In the genomic region with DNA sequence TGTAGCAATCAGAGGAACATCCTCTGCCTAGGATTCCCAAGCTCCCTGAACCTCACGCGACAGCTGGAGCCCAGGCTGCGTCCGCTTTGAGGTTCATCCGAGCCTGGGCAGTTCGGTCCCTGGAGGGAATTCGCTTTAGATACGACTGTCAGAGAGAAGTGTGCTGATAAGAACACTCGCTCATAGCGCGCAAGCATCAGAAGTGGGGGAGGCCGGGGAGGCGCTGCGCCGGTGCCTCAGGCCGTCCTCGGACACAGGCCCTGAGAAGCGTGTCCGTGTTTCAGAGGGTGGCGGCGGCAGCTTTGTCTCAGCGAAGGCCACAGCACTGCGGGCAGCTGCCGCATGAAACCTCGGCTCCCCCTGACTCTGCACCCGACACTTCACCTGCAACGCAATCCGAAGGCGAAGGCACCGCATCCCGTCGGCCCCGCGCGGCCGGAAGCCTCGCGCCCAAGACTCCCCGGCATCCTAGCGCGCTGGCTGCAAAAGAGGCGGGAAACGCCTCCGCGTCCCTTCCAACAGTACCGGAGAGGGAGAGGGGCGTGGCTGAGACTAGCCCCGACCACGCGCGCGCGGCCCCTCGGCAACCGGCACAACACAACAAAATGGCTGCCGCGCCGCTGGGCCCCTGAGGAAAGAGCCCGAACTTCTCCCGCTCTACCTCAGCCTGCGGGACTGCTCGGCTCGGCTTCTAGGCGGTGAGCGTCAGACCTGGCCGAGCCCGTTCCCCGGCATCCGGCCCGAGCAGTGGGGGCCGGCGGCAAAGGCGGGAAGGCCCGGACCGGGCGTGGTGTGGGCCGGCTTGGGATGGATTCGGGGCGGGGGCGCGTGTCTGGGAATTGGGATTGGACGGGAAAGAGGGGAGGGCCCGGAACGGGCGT, we compare ENCODE assay signal across 1 cellular context.
TF ChIP-seq lines count a peak whose summit lies in the region.

A gene with protein sequence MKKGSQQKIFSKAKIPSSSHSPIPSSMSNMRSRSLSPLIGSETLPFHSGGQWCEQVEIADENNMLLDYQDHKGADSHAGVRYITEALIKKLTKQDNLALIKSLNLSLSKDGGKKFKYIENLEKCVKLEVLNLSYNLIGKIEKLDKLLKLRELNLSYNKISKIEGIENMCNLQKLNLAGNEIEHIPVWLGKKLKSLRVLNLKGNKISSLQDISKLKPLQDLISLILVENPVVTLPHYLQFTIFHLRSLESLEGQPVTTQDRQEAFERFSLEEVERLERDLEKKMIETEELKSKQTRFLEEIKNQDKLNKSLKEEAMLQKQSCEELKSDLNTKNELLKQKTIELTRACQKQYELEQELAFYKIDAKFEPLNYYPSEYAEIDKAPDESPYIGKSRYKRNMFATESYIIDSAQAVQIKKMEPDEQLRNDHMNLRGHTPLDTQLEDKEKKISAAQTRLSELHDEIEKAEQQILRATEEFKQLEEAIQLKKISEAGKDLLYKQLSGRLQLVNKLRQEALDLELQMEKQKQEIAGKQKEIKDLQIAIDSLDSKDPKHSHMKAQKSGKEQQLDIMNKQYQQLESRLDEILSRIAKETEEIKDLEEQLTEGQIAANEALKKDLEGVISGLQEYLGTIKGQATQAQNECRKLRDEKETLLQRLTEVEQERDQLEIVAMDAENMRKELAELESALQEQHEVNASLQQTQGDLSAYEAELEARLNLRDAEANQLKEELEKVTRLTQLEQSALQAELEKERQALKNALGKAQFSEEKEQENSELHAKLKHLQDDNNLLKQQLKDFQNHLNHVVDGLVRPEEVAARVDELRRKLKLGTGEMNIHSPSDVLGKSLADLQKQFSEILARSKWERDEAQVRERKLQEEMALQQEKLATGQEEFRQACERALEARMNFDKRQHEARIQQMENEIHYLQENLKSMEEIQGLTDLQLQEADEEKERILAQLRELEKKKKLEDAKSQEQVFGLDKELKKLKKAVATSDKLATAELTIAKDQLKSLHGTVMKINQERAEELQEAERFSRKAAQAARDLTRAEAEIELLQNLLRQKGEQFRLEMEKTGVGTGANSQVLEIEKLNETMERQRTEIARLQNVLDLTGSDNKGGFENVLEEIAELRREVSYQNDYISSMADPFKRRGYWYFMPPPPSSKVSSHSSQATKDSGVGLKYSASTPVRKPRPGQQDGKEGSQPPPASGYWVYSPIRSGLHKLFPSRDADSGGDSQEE (N-terminal part only) (plus strand): TSS at position 586 of the 881 bp plus-strand sequence. CDS start 13,372 bp downstream, outside the sequence.

TF ChIP-seq in HepG2, 621 proteins besides CTCF, POLR2A, EP300 and RAD21 (continued from another document):
- TF ChIP-seq, protein P1, sequence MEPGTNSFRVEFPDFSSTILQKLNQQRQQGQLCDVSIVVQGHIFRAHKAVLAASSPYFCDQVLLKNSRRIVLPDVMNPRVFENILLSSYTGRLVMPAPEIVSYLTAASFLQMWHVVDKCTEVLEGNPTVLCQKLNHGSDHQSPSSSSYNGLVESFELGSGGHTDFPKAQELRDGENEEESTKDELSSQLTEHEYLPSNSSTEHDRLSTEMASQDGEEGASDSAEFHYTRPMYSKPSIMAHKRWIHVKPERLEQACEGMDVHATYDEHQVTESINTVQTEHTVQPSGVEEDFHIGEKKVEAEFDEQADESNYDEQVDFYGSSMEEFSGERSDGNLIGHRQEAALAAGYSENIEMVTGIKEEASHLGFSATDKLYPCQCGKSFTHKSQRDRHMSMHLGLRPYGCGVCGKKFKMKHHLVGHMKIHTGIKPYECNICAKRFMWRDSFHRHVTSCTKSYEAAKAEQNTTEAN (CRISPR knock-in tag; conservative IDR thresholded peaks at IDR 0.05) = peak; percentile 82
- TF ChIP-seq, protein P2, sequence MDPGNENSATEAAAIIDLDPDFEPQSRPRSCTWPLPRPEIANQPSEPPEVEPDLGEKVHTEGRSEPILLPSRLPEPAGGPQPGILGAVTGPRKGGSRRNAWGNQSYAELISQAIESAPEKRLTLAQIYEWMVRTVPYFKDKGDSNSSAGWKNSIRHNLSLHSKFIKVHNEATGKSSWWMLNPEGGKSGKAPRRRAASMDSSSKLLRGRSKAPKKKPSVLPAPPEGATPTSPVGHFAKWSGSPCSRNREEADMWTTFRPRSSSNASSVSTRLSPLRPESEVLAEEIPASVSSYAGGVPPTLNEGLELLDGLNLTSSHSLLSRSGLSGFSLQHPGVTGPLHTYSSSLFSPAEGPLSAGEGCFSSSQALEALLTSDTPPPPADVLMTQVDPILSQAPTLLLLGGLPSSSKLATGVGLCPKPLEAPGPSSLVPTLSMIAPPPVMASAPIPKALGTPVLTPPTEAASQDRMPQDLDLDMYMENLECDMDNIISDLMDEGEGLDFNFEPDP (CRISPR knock-in tag; conservative IDR thresholded peaks at IDR 0.05) = peak; percentile 65; the same call in 1 of the 2 replicates
- TF ChIP-seq SMYD3 (CRISPR knock-in tag; IDR thresholded peaks at IDR 0.05) (no peak), ZNF234 (CRISPR knock-in tag; conservative IDR thresholded peaks at IDR 0.05) (peak; percentile 93), ZBTB38 (CRISPR knock-in tag; IDR thresholded peaks at IDR 0.05) (peak; percentile 69; the same call in 1 of the 2 replicates), ZNF607 (CRISPR knock-in tag; IDR thresholded peaks at IDR 0.05; ENCODE audit: borderline replicate concordance) (peak; percentile 97), ZNF558 (CRISPR knock-in tag; IDR thresholded peaks at IDR 0.05; ENCODE audit: borderline replicate concordance) (peak; percentile 99), ZNF121 (CRISPR knock-in tag; IDR thresholded peaks at IDR 0.05) (peak; percentile 60), ZNF614 (CRISPR knock-in tag; IDR thresholded peaks at IDR 0.05; ENCODE audit: borderline replicate concordance) (peak; percentile 56; the same call in 1 of the 2 replicates), MYC (CRISPR knock-in tag; IDR thresholded peaks at IDR 0.05; ENCODE audit: borderline replicate concordance) (peak; percentile 96), RXRA (CRISPR knock-in tag; IDR thresholded peaks at IDR 0.05) (peak; percentile 86), NFIB (CRISPR knock-in tag; IDR thresholded peaks at IDR 0.05; ENCODE audit: borderline replicate concordance) (no peak), KLF6 (CRISPR knock-in tag; IDR thresholded peaks at IDR 0.05) (peak; percentile 94), JUN (CRISPR knock-in tag; IDR thresholded peaks at IDR 0.05) (no peak), YEATS2 (CRISPR knock-in tag; IDR thresholded peaks at IDR 0.05; ENCODE audit: borderline replicate concordance) (peak; percentile 88), PITX1 (CRISPR knock-in tag; IDR thresholded peaks at IDR 0.05) (peak; percentile 78; the same call in 1 of the 2 replicates)
- TF ChIP-seq, protein P3, sequence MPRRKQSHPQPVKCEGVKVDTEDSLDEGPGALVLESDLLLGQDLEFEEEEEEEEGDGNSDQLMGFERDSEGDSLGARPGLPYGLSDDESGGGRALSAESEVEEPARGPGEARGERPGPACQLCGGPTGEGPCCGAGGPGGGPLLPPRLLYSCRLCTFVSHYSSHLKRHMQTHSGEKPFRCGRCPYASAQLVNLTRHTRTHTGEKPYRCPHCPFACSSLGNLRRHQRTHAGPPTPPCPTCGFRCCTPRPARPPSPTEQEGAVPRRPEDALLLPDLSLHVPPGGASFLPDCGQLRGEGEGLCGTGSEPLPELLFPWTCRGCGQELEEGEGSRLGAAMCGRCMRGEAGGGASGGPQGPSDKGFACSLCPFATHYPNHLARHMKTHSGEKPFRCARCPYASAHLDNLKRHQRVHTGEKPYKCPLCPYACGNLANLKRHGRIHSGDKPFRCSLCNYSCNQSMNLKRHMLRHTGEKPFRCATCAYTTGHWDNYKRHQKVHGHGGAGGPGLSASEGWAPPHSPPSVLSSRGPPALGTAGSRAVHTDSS (CRISPR knock-in tag; conservative IDR thresholded peaks at IDR 0.05) = no peak
- TF ChIP-seq, protein P4, sequence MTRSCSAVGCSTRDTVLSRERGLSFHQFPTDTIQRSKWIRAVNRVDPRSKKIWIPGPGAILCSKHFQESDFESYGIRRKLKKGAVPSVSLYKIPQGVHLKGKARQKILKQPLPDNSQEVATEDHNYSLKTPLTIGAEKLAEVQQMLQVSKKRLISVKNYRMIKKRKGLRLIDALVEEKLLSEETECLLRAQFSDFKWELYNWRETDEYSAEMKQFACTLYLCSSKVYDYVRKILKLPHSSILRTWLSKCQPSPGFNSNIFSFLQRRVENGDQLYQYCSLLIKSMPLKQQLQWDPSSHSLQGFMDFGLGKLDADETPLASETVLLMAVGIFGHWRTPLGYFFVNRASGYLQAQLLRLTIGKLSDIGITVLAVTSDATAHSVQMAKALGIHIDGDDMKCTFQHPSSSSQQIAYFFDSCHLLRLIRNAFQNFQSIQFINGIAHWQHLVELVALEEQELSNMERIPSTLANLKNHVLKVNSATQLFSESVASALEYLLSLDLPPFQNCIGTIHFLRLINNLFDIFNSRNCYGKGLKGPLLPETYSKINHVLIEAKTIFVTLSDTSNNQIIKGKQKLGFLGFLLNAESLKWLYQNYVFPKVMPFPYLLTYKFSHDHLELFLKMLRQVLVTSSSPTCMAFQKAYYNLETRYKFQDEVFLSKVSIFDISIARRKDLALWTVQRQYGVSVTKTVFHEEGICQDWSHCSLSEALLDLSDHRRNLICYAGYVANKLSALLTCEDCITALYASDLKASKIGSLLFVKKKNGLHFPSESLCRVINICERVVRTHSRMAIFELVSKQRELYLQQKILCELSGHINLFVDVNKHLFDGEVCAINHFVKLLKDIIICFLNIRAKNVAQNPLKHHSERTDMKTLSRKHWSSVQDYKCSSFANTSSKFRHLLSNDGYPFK (CRISPR knock-in tag; IDR thresholded peaks at IDR 0.05; ENCODE audit: borderline replicate concordance) = peak; percentile 96
